1 cellular context compared by ENCODE assay signal in genomic region chr5:138566792-138567191, GRCh38.
TF ChIP-seq lines count a peak whose summit lies in the region.

No MANE protein-coding gene starts in this region.

TF ChIP-seq in liver, 16 proteins besides CTCF, POLR2A, EP300 and RAD21 (continued from another document):
- TF ChIP-seq ZBTB33 (IDR thresholded peaks at IDR 0.05) (no peak), EGR1 (IDR thresholded peaks at IDR 0.05; ENCODE audit: low read depth in 2 of 2) (no peak), TAF1 (conservative IDR thresholded peaks at IDR 0.05) (no peak), FOXA2 (IDR thresholded peaks at IDR 0.05) (no peak)
